8 cellular contexts compared by ENCODE assay signal in the genomic region with DNA sequence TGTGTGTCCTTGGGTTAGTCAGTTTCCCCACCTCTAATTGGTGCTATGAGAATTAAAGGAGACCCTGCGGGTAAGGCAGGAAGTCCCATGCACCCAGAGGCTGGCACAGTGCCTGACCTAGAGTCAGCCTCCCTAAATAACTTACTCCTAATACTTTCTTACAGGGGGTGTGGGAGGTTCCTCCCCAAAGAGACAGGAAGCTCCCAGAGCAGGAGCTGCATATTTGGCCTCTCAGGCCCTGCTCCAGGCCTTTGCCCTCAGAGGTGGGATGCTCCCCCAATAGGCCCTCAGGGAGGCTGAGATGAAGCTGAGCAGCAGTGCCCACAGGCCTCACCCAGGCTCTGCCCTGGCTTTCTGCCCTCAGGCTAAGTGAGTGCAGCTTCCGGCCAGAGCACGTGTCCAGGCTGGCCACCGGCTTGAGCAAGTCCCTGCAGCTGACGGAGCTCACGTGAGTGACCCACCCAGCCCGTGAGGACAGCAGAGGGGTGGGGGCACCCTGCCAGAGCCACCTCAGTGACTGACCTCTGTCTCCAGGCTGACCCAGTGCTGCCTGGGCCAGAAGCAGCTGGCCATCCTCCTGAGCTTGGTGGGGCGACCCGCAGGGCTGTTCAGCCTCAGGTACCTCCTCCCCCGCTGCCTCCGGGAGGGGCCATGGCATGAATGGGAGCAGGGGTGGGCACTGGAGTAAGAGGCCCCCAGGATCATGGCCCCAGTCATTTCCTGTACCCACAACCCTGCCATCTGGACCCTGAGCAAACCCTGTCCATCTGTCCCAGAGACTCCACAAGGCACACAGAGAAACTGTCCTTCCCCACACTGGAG. TPM values are rescaled to one million over a fixed set of nuclear protein-coding genes. Genes with fewer than 3 reads are reported as not detected.
DNase-seq lines count a peak whose midpoint lies in the region; ATAC-seq and TF ChIP-seq lines count a peak whose summit lies in the region.

No MANE protein-coding gene starts in this region.

- no TSS peak for BruUV-seq in PC-9 (replicated peaks; lab: Mats Ljungman, UMichigan)

- H3K9me3 ChIP-seq in PC-9 (ENCODE audit: insufficient read depth, low read depth) (no peaks in the 10 kb centered on the region), esophagus muscularis mucosa (no peaks in the 10 kb centered on the region)

- DNase-seq in DMS 273 treated with DMSO at 0.1 percent for 48 hours (lab: John Stamatoyannopoulos, UW) (peak; percentile 81), PC-9 (peak; percentile 54 to 84), esophagus muscularis mucosa (ENCODE audit: extremely low spot score) (no peak), osteocyte (ENCODE audit: extremely low spot score, unreplicated experiment) (no peak), SW480 (ENCODE audit: low spot score) (no peak), pons (ENCODE audit: low spot score) (no peak)

- H3K4me2 ChIP-seq in PC-9: peak overlapping the region; percentile 35

- no peaks in the 10 kb centered on the region for H3K27me3 ChIP-seq in PC-9 (ENCODE audit: insufficient read depth, low read depth)
- no peaks in the 10 kb centered on the region for H3K27me3 ChIP-seq in esophagus muscularis mucosa

- peaks cover 18% of the 10 kb centered on the region for H3K4me1 ChIP-seq in PC-9 (replicated peaks; ENCODE audit: insufficient read depth)
- peaks cover 12 to 14% (median 14%) of the 10 kb centered on the region in 4 donors for H3K4me1 ChIP-seq in esophagus muscularis mucosa

- H3K36me3 ChIP-seq in PC-9 (ENCODE audit: low read depth): no peaks in the 10 kb centered on the region
- peaks cover 0 to 32% (median 15%) of the 10 kb centered on the region in 4 donors for H3K36me3 ChIP-seq in esophagus muscularis mucosa

- H2AFZ ChIP-seq in PC-9: no peak overlapping the region

- no peak overlapping the region for H3K4me3 Mint-ChIP-seq in osteocyte (ENCODE audit: unreplicated experiment)

- H3K4me3 ChIP-seq in PC-9 (no peak overlapping the region), esophagus muscularis mucosa (no peak overlapping the region)

- no peak overlapping the region; the same call in 1 of the 2 replicates for H3K27ac ChIP-seq in PC-9
- peak overlapping the region; percentile 61 to 79 (median 74) for H3K27ac ChIP-seq in esophagus muscularis mucosa (replicated peaks in 1 of 4)

- H3K79me2 ChIP-seq in PC-9 (ENCODE audit: low read depth): no peaks in the 10 kb centered on the region

- WGBS in esophagus muscularis mucosa: 78% methylated on average over 5 of the region's 11 CpGs

- intact Hi-C loops in PC-9 (cut with micrococcal nuclease; ENCODE audit: unreplicated experiment) (loop anchor here (2.0 kb wide), 1 partner anchor 32 kb away; no protein-coding TSS in a partner anchor), esophagus muscularis mucosa (cut with DNase I) (no loop called here)

- TF ChIP-seq CTCF in PC-9 (conservative IDR thresholded peaks at IDR 0.05) (no peak), esophagus muscularis mucosa (IDR thresholded peaks at IDR 0.05) (no peak), osteocyte (IDR thresholded peaks at IDR 0.05) (no peak)

- peaks cover 22% of the 10 kb centered on the region for H3K4me1 Mint-ChIP-seq in osteocyte (ENCODE audit: unreplicated experiment)

- no peak for TF ChIP-seq POLR2A in esophagus muscularis mucosa (IDR thresholded peaks at IDR 0.05; ENCODE audit: low read depth)

- H3K9me3 Mint-ChIP-seq in osteocyte (ENCODE audit: unreplicated experiment): no peaks in the 10 kb centered on the region

- no peaks in the 10 kb centered on the region for H3K9me2 ChIP-seq in PC-9 (ENCODE audit: insufficient read depth)

- H3K27ac Mint-ChIP-seq in osteocyte (ENCODE audit: unreplicated experiment): peak overlapping the region; percentile 80

- peaks cover 5% of the 10 kb centered on the region for H3K36me3 Mint-ChIP-seq in osteocyte (ENCODE audit: unreplicated experiment)

- H3K27me3 Mint-ChIP-seq in osteocyte (ENCODE audit: unreplicated experiment): no peaks in the 10 kb centered on the region

- no peak for TF ChIP-seq EP300 in esophagus muscularis mucosa (IDR thresholded peaks at IDR 0.05)

- POLR2A ChIA-PET in PC-9 (lab: Charles Lee; ENCODE audit: unreplicated experiment): no interaction called here

- CTCF ChIA-PET in PC-9 (lab: Charles Lee): no interaction called here

- H4K20me1 ChIP-seq in PC-9 (ENCODE audit: insufficient read depth): no peaks in the 10 kb centered on the region

- H3F3A ChIP-seq in PC-9 (ENCODE audit: insufficient read depth, low read depth): peaks cover 12% of the 10 kb centered on the region; the same call in 1 of the 2 replicates

- no peak for ATAC-seq in GM21619 (IDR thresholded peaks at IDR 0.05; ENCODE audit: unreplicated experiment)
- no peak for ATAC-seq in GM21528 (IDR thresholded peaks at IDR 0.05; ENCODE audit: low FRiP score, unreplicated experiment)

RNA-seq across cellular contexts. Expression of a gene that starts 31.1 kb away (rescaled TPM):
- total RNA-seq in PC-9 (2021) (34.7 and 35.2 TPM in 2 replicates), esophagus muscularis mucosa (10 to 100 TPM; 21.6 to 43.0 (median 34.9) TPM), osteocyte (33.7 and 33.9 TPM in 2 replicates)

Comparison
In these comparisons a context has a peak if more than half of its experiments do, and no peak if none do; other contexts are left out.
1. DNase-seq: peak in DMS 273 treated with DMSO at 0.1 percent for 48 hours (single experiment) and PC-9 (2 of 2); none in esophagus muscularis mucosa (single experiment), osteocyte (single experiment), SW480 (single experiment) and pons (single experiment).